Comparison of ENCODE assay signal across 10 cellular contexts in the genomic region with DNA sequence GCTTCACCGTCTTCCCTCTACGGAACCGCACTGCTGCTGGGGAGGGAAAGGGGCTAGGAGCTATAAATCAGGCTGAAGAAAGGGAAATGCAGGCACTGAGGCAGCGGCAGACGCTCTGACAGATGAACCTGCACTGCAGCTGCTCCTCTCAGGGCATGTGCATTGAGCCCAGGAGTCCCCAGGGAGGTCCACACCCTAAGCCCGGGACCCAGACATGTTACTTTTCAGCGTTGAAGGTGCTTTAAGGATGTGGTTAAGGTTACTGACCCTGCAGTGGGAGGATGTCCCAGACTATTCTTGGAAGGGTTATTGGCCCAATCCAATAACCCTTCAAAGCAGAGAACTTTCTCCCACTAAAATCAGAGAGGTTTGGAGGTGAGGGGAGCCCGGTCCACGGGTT.
DNase-seq lines count a peak whose midpoint lies in the region; ATAC-seq, FAIRE-seq and TF ChIP-seq lines count a peak whose summit lies in the region.
"Had no signal": no experiment of that assay in that cellular context is flagged by ENCODE, and none has a peak within 500 bp of the region (broad histone marks: within the 10 kb centered on the region; RNA-seq: fewer than 3 reads in every experiment).

No MANE protein-coding gene starts in this region.

- CTCF ChIA-PET in GM12878 (lab: Yijun Ruan, JAX) = interaction anchor here (0.6 to 1.3 kb wide), 4 partner anchors 11 to 241 kb away, joined by 4 to 9 read pairs (median 4); no protein-coding TSS in a partner anchor

- H3K9ac ChIP-seq in GM12878 (ENCODE audit: control insufficient read depth, insufficient read depth, low read length) (no peak overlapping the region; the same call in 1 of the 2 replicates), mesendoderm (ENCODE audit: low read length) (no peak overlapping the region)

- no peaks in the 10 kb centered on the region for H4K20me1 ChIP-seq in GM12878 (ENCODE audit: control insufficient read depth, insufficient read depth)

- no peak for TF ChIP-seq EP300 in GM12878 (IDR thresholded peaks at IDR 0.05; ENCODE audit: borderline replicate concordance in 1 of 2, control insufficient read depth in 1 of 2, low read depth in 2 of 2, low read length in 2 of 2)

- no peak overlapping the region for H2BK5ac ChIP-seq in mesendoderm (ENCODE audit: low read length)

- no peak overlapping the region for H2AFZ ChIP-seq in GM12878 (ENCODE audit: control insufficient read depth, low read depth, low read length)

- TF ChIP-seq CTCF in GM13976 (IDR thresholded peaks at IDR 0.05; ENCODE audit: borderline replicate concordance, control extremely low read depth, extremely low read depth, insufficient read depth, missing control alignments) (no peak), GM12878 (IDR thresholded peaks at IDR 0.05 in 2 of 3, conservative IDR thresholded peaks at IDR 0.05 in 1 of 3; ENCODE audit: control insufficient read depth in 2 of 3, extremely low read depth in 1 of 3, insufficient read depth in 1 of 3, low read depth in 3 of 3, low read length in 3 of 3) (no peak)

- H3K79me1 ChIP-seq in mesendoderm (ENCODE audit: low read length) = no peaks in the 10 kb centered on the region

- WGBS in GM12878 (ENCODE audit: insufficient coverage, insufficient replicate concordance, low lambda C conversion rate, missing lambda C conversion rate) = 0% methylated on average over 9 of the region's 9 CpGs
- no CpG with 5 or more reads among the region's 9 CpGs for WGBS in mesendoderm (ENCODE audit: extremely low coverage, insufficient coverage, low lambda C conversion rate)

- no peaks in the 10 kb centered on the region for H3K27me3 ChIP-seq in GM12878 (replicated peaks in 1 of 2; ENCODE audit: control insufficient read depth in 2 of 2, insufficient read depth in 2 of 2, low read length in 1 of 2)
- no peaks in the 10 kb centered on the region for H3K27me3 ChIP-seq in mesendoderm (ENCODE audit: insufficient read depth, low read length, poor library complexity)

- peak overlapping the region; percentile 33; the same call in 1 of the 2 replicates for H3K27ac ChIP-seq in GM12878 (ENCODE audit: control insufficient read depth, insufficient read depth)
- H3K27ac ChIP-seq in mesendoderm (ENCODE audit: low read depth, low read length) = no peak overlapping the region

- H2BK15ac ChIP-seq in mesendoderm (replicated peaks; ENCODE audit: low read depth) = no peak overlapping the region

- H4K8ac ChIP-seq in mesendoderm (ENCODE audit: low read depth, low read length) = no peak overlapping the region

- peak overlapping the region; percentile 69 for H3K4me2 ChIP-seq in GM12878 (ENCODE audit: control insufficient read depth, insufficient read depth)
- no peak overlapping the region for H3K4me2 ChIP-seq in mesendoderm (ENCODE audit: low read length)

- H3K4me3 ChIP-seq in GM12878 = no peak overlapping the region
- no peak overlapping the region for H3K4me3 ChIP-seq in mesendoderm (ENCODE audit: low read length)

- SMC1A ChIA-PET in GM12878 (lab: Charles Lee; ENCODE audit: uncharacterized antibody, unreplicated experiment) = interaction anchor here (0.6 to 3.5 kb wide), 3 partner anchors 13 to 194 kb away, joined by 3 to 16 read pairs (median 6); no protein-coding TSS in a partner anchor

- no peaks in the 10 kb centered on the region for H3K36me3 ChIP-seq in GM12878 (ENCODE audit: control insufficient read depth in 2 of 2, insufficient read depth in 2 of 2, low read length in 1 of 2)
- no peaks in the 10 kb centered on the region for H3K36me3 ChIP-seq in mesendoderm (ENCODE audit: control insufficient read depth, insufficient read depth, low read length)

- no peak overlapping the region for H2BK120ac ChIP-seq in mesendoderm (ENCODE audit: low read depth, low read length)

- TF ChIP-seq RAD21 in GM12878 (IDR thresholded peaks at IDR 0.05; ENCODE audit: insufficient read depth, low read depth, low read length) = no peak

- RAD21 ChIA-PET in GM12878 (lab: Charles Lee; ENCODE audit: unreplicated experiment) = interaction anchor here (0.9 to 2.1 kb wide), 3 partner anchors 68 to 76 kb away, joined by 3 to 13 read pairs (median 3); a partner anchor contains a TSS

- H3K9me3 ChIP-seq in GM12878 (replicated peaks; ENCODE audit: control insufficient read depth, insufficient read depth, low read length) = no peaks in the 10 kb centered on the region

- ATAC-seq in GM19467 (IDR thresholded peaks at IDR 0.05; ENCODE audit: unreplicated experiment) = peak; percentile 83
- peak; percentile 94 for ATAC-seq in HG03095 (IDR thresholded peaks at IDR 0.05; ENCODE audit: unreplicated experiment)
- ATAC-seq in GM12878 = peak; percentile 83
- ATAC-seq in GM19023 (IDR thresholded peaks at IDR 0.05; ENCODE audit: unreplicated experiment) = no peak
- ATAC-seq: sciatic nerve had no signal

- FAIRE-seq in GM12878 (lab: Jason Lieb, UNC) = no peak

- no TSS peak for BruUV-seq in GM12878 (replicated peaks; lab: Mats Ljungman, UMichigan)

- no peaks in the 10 kb centered on the region for H3K79me2 ChIP-seq in GM12878 (ENCODE audit: control insufficient read depth, insufficient read depth, low read length)
- no peaks in the 10 kb centered on the region for H3K79me2 ChIP-seq in mesendoderm (ENCODE audit: control insufficient read depth, insufficient read depth, low read length)

- no peak overlapping the region for H3K18ac ChIP-seq in mesendoderm (ENCODE audit: low read length)

- intact Hi-C loops in GM12878 (cut with micrococcal nuclease; ENCODE audit: unreplicated experiment) = loop anchor here (5.0 to 10.0 kb wide), 2 partner anchors 75 to 237 kb away; a partner anchor contains a TSS

- no peak overlapping the region for H3K4ac ChIP-seq in mesendoderm (ENCODE audit: low read depth, low read length)

- no peak for TF ChIP-seq POLR2A in GM12878 (IDR thresholded peaks at IDR 0.05; ENCODE audit: low read depth, low read length)

- H2AK5ac ChIP-seq in mesendoderm (ENCODE audit: low read length) = no peak overlapping the region

- DNase-seq in GM13976 (ENCODE audit: low spot score) = peak; percentile 69
- DNase-seq in GM12878 (ENCODE audit: low read depth, low spot score) = peak; percentile 34
- DNase-seq in mesendoderm = no peak
- no peak for DNase-seq in NCI-H345 treated with DMSO at 0.1 percent for 48 hours (lab: John Stamatoyannopoulos, UW; ENCODE audit: unreplicated experiment)
- no peak for DNase-seq in AG08395 (ENCODE audit: low spot score)
- DNase-seq: NCI-H1930 had no signal

- H3K23ac ChIP-seq in mesendoderm (ENCODE audit: low read length) = no peak overlapping the region

- H3K4me1 ChIP-seq in GM12878 (ENCODE audit: control insufficient read depth, insufficient read depth, low read length) (peaks cover 15% of the 10 kb centered on the region), mesendoderm (ENCODE audit: control insufficient read depth, low read depth, low read length) (no peaks in the 10 kb centered on the region)

- POLR2A ChIA-PET in GM12878 (lab: Charles Lee) = interaction anchor here (0.7 to 1.4 kb wide), 3 partner anchors 18 to 72 kb away, joined by 3 to 4 read pairs (median 4); no protein-coding TSS in a partner anchor

- in situ Hi-C loops in GM13976 (cut with MboI; ENCODE audit: low sequenced_read_pairs, unreplicated experiment) = no loop called here
- in situ Hi-C loops in GM12878 (cut with MboI) = no loop called here

- H4K5ac ChIP-seq in mesendoderm (ENCODE audit: low read length) = no peak overlapping the region

- H3K56ac ChIP-seq in mesendoderm (ENCODE audit: low read length) = no peak overlapping the region

TF ChIP-seq in GM12878, 131 proteins besides CTCF, POLR2A, EP300 and RAD21 (continues in another document):
- TF ChIP-seq RFX5 (IDR thresholded peaks at IDR 0.05; ENCODE audit: low read depth, low read length) (no peak), LARP7 (IDR thresholded peaks at IDR 0.05) (0 out of 2 replicates have a peak, but pooled peaks have one; percentile 31), YBX1 (IDR thresholded peaks at IDR 0.05) (no peak), MEF2B (IDR thresholded peaks at IDR 0.05; ENCODE audit: partially characterized antibody, poor library complexity, severe bottlenecking) (peak; percentile 89)
- TF ChIP-seq, protein P1, sequence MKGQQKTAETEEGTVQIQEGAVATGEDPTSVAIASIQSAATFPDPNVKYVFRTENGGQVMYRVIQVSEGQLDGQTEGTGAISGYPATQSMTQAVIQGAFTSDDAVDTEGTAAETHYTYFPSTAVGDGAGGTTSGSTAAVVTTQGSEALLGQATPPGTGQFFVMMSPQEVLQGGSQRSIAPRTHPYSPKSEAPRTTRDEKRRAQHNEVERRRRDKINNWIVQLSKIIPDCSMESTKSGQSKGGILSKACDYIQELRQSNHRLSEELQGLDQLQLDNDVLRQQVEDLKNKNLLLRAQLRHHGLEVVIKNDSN (IDR thresholded peaks at IDR 0.05; ENCODE audit: borderline replicate concordance, extremely low read length, insufficient read depth, low read depth, low read length) = no peak
- TF ChIP-seq, protein P2, sequence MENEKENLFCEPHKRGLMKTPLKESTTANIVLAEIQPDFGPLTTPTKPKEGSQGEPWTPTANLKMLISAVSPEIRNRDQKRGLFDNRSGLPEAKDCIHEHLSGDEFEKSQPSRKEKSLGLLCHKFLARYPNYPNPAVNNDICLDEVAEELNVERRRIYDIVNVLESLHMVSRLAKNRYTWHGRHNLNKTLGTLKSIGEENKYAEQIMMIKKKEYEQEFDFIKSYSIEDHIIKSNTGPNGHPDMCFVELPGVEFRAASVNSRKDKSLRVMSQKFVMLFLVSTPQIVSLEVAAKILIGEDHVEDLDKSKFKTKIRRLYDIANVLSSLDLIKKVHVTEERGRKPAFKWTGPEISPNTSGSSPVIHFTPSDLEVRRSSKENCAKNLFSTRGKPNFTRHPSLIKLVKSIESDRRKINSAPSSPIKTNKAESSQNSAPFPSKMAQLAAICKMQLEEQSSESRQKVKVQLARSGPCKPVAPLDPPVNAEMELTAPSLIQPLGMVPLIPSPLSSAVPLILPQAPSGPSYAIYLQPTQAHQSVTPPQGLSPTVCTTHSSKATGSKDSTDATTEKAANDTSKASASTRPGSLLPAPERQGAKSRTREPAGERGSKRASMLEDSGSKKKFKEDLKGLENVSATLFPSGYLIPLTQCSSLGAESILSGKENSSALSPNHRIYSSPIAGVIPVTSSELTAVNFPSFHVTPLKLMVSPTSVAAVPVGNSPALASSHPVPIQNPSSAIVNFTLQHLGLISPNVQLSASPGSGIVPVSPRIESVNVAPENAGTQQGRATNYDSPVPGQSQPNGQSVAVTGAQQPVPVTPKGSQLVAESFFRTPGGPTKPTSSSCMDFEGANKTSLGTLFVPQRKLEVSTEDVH (IDR thresholded peaks at IDR 0.05; ENCODE audit: low read depth, partially characterized antibody) = no peak
- TF ChIP-seq, protein P3, sequence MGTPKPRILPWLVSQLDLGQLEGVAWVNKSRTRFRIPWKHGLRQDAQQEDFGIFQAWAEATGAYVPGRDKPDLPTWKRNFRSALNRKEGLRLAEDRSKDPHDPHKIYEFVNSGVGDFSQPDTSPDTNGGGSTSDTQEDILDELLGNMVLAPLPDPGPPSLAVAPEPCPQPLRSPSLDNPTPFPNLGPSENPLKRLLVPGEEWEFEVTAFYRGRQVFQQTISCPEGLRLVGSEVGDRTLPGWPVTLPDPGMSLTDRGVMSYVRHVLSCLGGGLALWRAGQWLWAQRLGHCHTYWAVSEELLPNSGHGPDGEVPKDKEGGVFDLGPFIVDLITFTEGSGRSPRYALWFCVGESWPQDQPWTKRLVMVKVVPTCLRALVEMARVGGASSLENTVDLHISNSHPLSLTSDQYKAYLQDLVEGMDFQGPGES (IDR thresholded peaks at IDR 0.05) = no peak

Comparison
In these comparisons a context has a peak if more than half of its experiments do, and no peak if none do; other contexts are left out.
1. DNase-seq: peak in GM13976 (single experiment) and GM12878 (single experiment); none in mesendoderm (single experiment), NCI-H345 treated with DMSO at 0.1 percent for 48 hours (single experiment) and AG08395 (single experiment).